ENCODE assay signal across 33 cellular contexts in the genomic region with DNA sequence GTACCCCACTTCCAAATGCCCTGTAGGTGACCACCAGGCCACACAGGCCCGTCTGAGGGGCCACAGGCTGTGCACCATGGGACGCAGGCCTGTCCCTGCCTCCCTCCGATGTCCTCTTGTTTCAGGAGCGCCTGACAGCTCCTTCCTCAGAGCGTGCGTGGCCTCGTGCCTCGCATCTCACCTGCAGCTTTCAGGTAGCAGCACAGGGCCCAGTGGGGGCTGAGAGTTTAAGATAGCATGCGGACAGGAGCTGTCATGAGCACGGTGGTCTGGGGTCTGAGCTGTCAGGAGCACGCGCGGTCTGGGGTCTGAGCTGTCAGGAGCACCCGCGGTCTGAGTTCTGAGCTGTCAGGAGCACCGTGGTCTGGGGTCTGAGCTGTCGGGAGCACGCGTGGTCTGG.
"Had no signal": no experiment of that assay in that cellular context is flagged by ENCODE, and none has a peak within 500 bp of the region (broad histone marks: within the 10 kb centered on the region; RNA-seq: fewer than 3 reads in every experiment).

No MANE protein-coding gene starts in this region.

- H3K4me3 ChIP-seq: MG63 had no signal

- H3K4me3 Mint-ChIP-seq: activated B cell treated with CpG ODN at 0.5 μM for 24 hours; activated CD4-positive, alpha-beta memory T cell treated with anti-CD3 and anti-CD28 coated beads, Interleukin-2, amount 10 ng/mL, durations not matched to agents 7 days and 5 days; activated CD8-positive, alpha-beta memory T cell treated with anti-CD3 and anti-CD28 coated beads, Interleukin-2, amount 10 ng/mL, durations not matched to agents 7 days and 5 days; activated naive CD4-positive, alpha-beta T cell treated with anti-CD3 and anti-CD28 coated beads, Interleukin-2, amount 10 ng/mL, durations not matched to agents 7 days and 5 days; activated naive CD8-positive, alpha-beta T cell; activated naive CD8-positive, alpha-beta T cell treated with anti-CD3 and anti-CD28 coated beads, Interleukin-2, amount 50 U/mL, for 24 hours; brain; central memory CD8-positive, alpha-beta T cell; T-cell had no signal

- H3K4me1 Mint-ChIP-seq: activated B cell treated with CpG ODN at 0.5 μM for 24 hours; activated CD4-positive, alpha-beta memory T cell treated with anti-CD3 and anti-CD28 coated beads, Interleukin-2, amount 10 ng/mL, durations not matched to agents 7 days and 5 days; activated CD8-positive, alpha-beta memory T cell treated with anti-CD3 and anti-CD28 coated beads, Interleukin-2, amount 10 ng/mL, durations not matched to agents 7 days and 5 days; activated naive CD4-positive, alpha-beta T cell treated with anti-CD3 and anti-CD28 coated beads, Interleukin-2, amount 10 ng/mL, durations not matched to agents 7 days and 5 days; activated naive CD8-positive, alpha-beta T cell treated with anti-CD3 and anti-CD28 coated beads, Interleukin-2, amount 50 U/mL, for 24 hours had no signal

- ATAC-seq: activated CD8-positive, alpha-beta memory T cell treated with anti-CD3 and anti-CD28 coated beads, Interleukin-2, amount 10 ng/mL, durations not matched to agents 7 days and 5 days; activated naive CD8-positive, alpha-beta T cell treated with anti-CD3 and anti-CD28 coated beads, Interleukin-2, amount 50 U/mL, for 24 hours; Panc1; SK-N-SH treated with all-trans-retinoic acid at 6 μM for 48 hours; T-cell had no signal

- H3K36me3 Mint-ChIP-seq: activated CD8-positive, alpha-beta memory T cell treated with anti-CD3 and anti-CD28 coated beads, Interleukin-2, amount 10 ng/mL, durations not matched to agents 7 days and 5 days had no signal

- DNase-seq: activated B cell treated with CpG ODN at 0.5 μM for 24 hours; activated CD4-positive, alpha-beta memory T cell treated with anti-CD3 and anti-CD28 coated beads, Interleukin-2, amount 10 ng/mL, durations not matched to agents 7 days and 5 days; activated CD4-positive, alpha-beta T cell treated with anti-CD3 and anti-CD28 coated beads for 48 hours; activated CD4-positive, CD25-positive, alpha-beta regulatory T cell treated with anti-CD3 and anti-CD28 coated beads, Interleukin-2, amount 50 U/mL, for 72 hours; activated CD8-positive, alpha-beta memory T cell treated with anti-CD3 and anti-CD28 coated beads for 24 hours; activated CD8-positive, alpha-beta memory T cell treated with anti-CD3 and anti-CD28 coated beads, Interleukin-2, amount 10 ng/mL, durations not matched to agents 7 days and 5 days; activated CD8-positive, alpha-beta memory T cell treated with anti-CD3 and anti-CD28 coated beads, Interleukin-2, amount 50 U/mL, for 48 hours; activated effector memory CD4-positive, alpha-beta T cell treated with Interleukin-2 at 50 U/mL for 16 hours; activated naive CD4-positive, alpha-beta T cell treated with anti-CD3 and anti-CD28 coated beads, Interleukin-2, amount 10 ng/mL, durations not matched to agents 7 days and 5 days; activated naive CD8-positive, alpha-beta T cell treated with anti-CD3 and anti-CD28 coated beads, Interleukin-2, amount 50 U/mL, for 24 hours; activated T-cell treated with anti-CD3 and anti-CD28 coated beads, Interleukin-2, amount 50 U/mL, for 48 hours; anterior cingulate cortex; Kasumi-1; KG1; MG63; NCI-H1048; NCI-H1105 treated with DMSO at 0.1 percent for 48 hours; NCI-H1436; NCI-H1694; NCI-H1930; NCI-H2081 treated with DMSO at 0.1 percent for 48 hours; NCI-H345; NCI-H524 treated with DMSO at 0.1 percent for 48 hours; SIG-M5; T-cell; T-helper 2 cell; T-helper 9 cell had no signal

- H3K27me3 Mint-ChIP-seq: activated B cell treated with CpG ODN at 0.5 μM for 24 hours; activated CD4-positive, alpha-beta memory T cell treated with anti-CD3 and anti-CD28 coated beads, Interleukin-2, amount 10 ng/mL, durations not matched to agents 7 days and 5 days; activated CD8-positive, alpha-beta memory T cell treated with anti-CD3 and anti-CD28 coated beads, Interleukin-2, amount 10 ng/mL, durations not matched to agents 7 days and 5 days; activated naive CD4-positive, alpha-beta T cell treated with anti-CD3 and anti-CD28 coated beads, Interleukin-2, amount 10 ng/mL, durations not matched to agents 7 days and 5 days; activated naive CD8-positive, alpha-beta T cell; activated naive CD8-positive, alpha-beta T cell treated with anti-CD3 and anti-CD28 coated beads, Interleukin-2, amount 50 U/mL, for 24 hours; brain; central memory CD8-positive, alpha-beta T cell; T-cell had no signal

- H3K27ac Mint-ChIP-seq: activated B cell treated with CpG ODN at 0.5 μM for 24 hours; activated CD4-positive, alpha-beta memory T cell treated with anti-CD3 and anti-CD28 coated beads, Interleukin-2, amount 10 ng/mL, durations not matched to agents 7 days and 5 days; activated CD8-positive, alpha-beta memory T cell treated with anti-CD3 and anti-CD28 coated beads, Interleukin-2, amount 10 ng/mL, durations not matched to agents 7 days and 5 days; activated naive CD4-positive, alpha-beta T cell treated with anti-CD3 and anti-CD28 coated beads, Interleukin-2, amount 10 ng/mL, durations not matched to agents 7 days and 5 days; activated naive CD8-positive, alpha-beta T cell; activated naive CD8-positive, alpha-beta T cell treated with anti-CD3 and anti-CD28 coated beads, Interleukin-2, amount 50 U/mL, for 24 hours; T-cell had no signal

- H3K9me3 Mint-ChIP-seq: activated B cell treated with CpG ODN at 0.5 μM for 24 hours; activated CD4-positive, alpha-beta memory T cell treated with anti-CD3 and anti-CD28 coated beads, Interleukin-2, amount 10 ng/mL, durations not matched to agents 7 days and 5 days; activated naive CD4-positive, alpha-beta T cell treated with anti-CD3 and anti-CD28 coated beads, Interleukin-2, amount 10 ng/mL, durations not matched to agents 7 days and 5 days; activated naive CD8-positive, alpha-beta T cell treated with anti-CD3 and anti-CD28 coated beads, Interleukin-2, amount 50 U/mL, for 24 hours; central memory CD8-positive, alpha-beta T cell; T-cell had no signal

- H3K27me3 ChIP-seq: MG63 had no signal

- H3K9me3 ChIP-seq: MG63 had no signal

- H3K27ac ChIP-seq: VCaP had no signal
